In genomic region chr2:203811491-203812221, GRCh38 we compare ENCODE assay signal across 8 cellular contexts. TPM values are rescaled to one million over a fixed set of nuclear protein-coding genes. Genes with fewer than 3 reads are reported as not detected.
DNase-seq lines count a peak whose midpoint lies in the region; ATAC-seq and TF ChIP-seq lines count a peak whose summit lies in the region.

No MANE protein-coding gene starts in this region.

- peak overlapping the region; percentile 47 for H3K27ac ChIP-seq in SJSA1

- no peaks in the 10 kb centered on the region for H3K9me3 ChIP-seq in SJSA1 (replicated peaks)

- no peaks in the 10 kb centered on the region for H3K27me3 ChIP-seq in SJSA1 (replicated peaks)

- H3K4me1 Mint-ChIP-seq in Calu3 (ENCODE audit: low read depth, unreplicated experiment): peaks cover 98% of the 10 kb centered on the region

- H3K4me3 Mint-ChIP-seq in Calu3 (ENCODE audit: low read depth, unreplicated experiment): peak overlapping the region; percentile 33

- H3K27ac Mint-ChIP-seq in Calu3 (ENCODE audit: unreplicated experiment): peak overlapping the region; percentile 98

- H3K4me1 ChIP-seq in SJSA1 (replicated peaks): peaks cover 45% of the 10 kb centered on the region

- peak; percentile 57 for ATAC-seq in HG02981 (IDR thresholded peaks at IDR 0.05; ENCODE audit: unreplicated experiment)
- ATAC-seq in GM21526 (IDR thresholded peaks at IDR 0.05; ENCODE audit: low FRiP score, unreplicated experiment): no peak

- no peaks in the 10 kb centered on the region for H3K27me3 Mint-ChIP-seq in Calu3 (ENCODE audit: unreplicated experiment)

- intact Hi-C loops in Calu3 (cut with micrococcal nuclease; ENCODE audit: unreplicated experiment): loop anchor here (1.0 to 10.0 kb wide), 3 partner anchors 126 to 1227 kb away; no protein-coding TSS in a partner anchor

- BruUV-seq in Calu3 (replicated peaks; lab: Mats Ljungman, UMichigan): TSS peak; percentile 94

- TF ChIP-seq CTCF in Calu3 (IDR thresholded peaks at IDR 0.05; ENCODE audit: unreplicated experiment): no peak

- peaks cover 30% of the 10 kb centered on the region for H3K36me3 Mint-ChIP-seq in Calu3 (ENCODE audit: insufficient read depth, unreplicated experiment)

- CTCF ChIA-PET in Calu3 (lab: Charles Lee): interaction anchor here (0.5 to 1.3 kb wide), 11 partner anchors 52 to 573 kb away, joined by 3 to 8 read pairs (median 3); partner anchors contain the start of gene CYP20A1

- H3K4me3 ChIP-seq in SJSA1: no peak overlapping the region

- H3K9me3 Mint-ChIP-seq in Calu3 (ENCODE audit: low read depth, unreplicated experiment): peaks cover 2% of the 10 kb centered on the region

- peak; percentile 96 for DNase-seq in Calu3
- peak; percentile 79 to 85 for DNase-seq in SJSA1 (ENCODE audit: low read depth in 1 of 2, low spot score in 2 of 2)
- peak; percentile 77 for DNase-seq in activated naive CD4-positive, alpha-beta T cell treated with Interleukin-2 at 50 U/mL for 16 hours
- peak; percentile 58 for DNase-seq in hepatic stellate cell (ENCODE audit: low spot score)
- peak; percentile 79 for DNase-seq in stimulated activated CD4-positive, alpha-beta T cell treated with anti-CD3 and anti-CD28 coated beads, Interleukin-4, amount 100 ng/mL, for 24 hours
- no peak for DNase-seq in NCI-H82 (lab: John Stamatoyannopoulos, UW)

- no peaks in the 10 kb centered on the region for H3K36me3 ChIP-seq in SJSA1

RNA-seq across cellular contexts. Expression of gene CTLA4, which starts 55.9 kb away (rescaled TPM):
- not detected in 2 replicates for total RNA-seq in Calu3 (2022)
- total RNA-seq in SJSA1 (2014; rRNA removed; shearing (Covaris generic)): not detected in 2 replicates
